10 cellular contexts compared by ENCODE assay signal in the genomic region with DNA sequence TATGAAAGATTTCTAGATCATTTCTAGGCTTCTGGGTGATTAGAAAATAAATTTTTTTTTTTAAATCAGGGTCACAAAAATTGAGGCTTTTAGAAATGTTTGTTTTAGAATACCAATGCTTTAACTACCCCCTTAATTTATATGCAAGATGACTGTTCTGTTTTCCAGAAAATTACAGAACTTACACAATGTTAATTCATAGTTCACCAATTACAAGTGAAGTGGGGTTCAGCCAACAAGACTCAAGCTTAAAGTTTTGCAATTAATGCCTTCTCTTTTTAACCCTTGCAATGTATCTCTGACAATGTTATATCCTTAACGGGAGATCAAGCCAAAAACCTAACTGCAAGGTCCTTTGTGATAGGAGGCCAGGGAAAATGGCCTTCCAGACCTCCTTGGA. TPM values are rescaled to one million over a fixed set of nuclear protein-coding genes. Genes with fewer than 3 reads are reported as not detected.
A peak's percentile ranks its signal among the peaks of the same experiment; 100 is the strongest.
DNase-seq lines count a peak whose midpoint lies in the region; ATAC-seq and TF ChIP-seq lines count a peak whose summit lies in the region.
"Had no signal": no experiment of that assay in that cellular context is flagged by ENCODE, and none has a peak within 500 bp of the region (broad histone marks: within the 10 kb centered on the region; RNA-seq: fewer than 3 reads in every experiment).

No MANE protein-coding gene starts in this region.

- peaks cover 14% of the 10 kb centered on the region for H3K4me1 Mint-ChIP-seq in GM23338
- H3K4me1 Mint-ChIP-seq in T-helper 17 cell: peaks cover 7% of the 10 kb centered on the region

- ATAC-seq in GM23338 (no peak), left lung (no peak), T-helper 17 cell (no peak)
- ATAC-seq in activated CD4-positive, CD25-positive, alpha-beta regulatory T cell treated with anti-CD3 and anti-CD28 coated beads, Interleukin-2, amount 50 U/mL, for 24 hours: no peak

- H3K9me3 Mint-ChIP-seq in GM23338: no peaks in the 10 kb centered on the region

- no peak overlapping the region for H3K27ac Mint-ChIP-seq in GM23338
- H3K27ac Mint-ChIP-seq in T-helper 17 cell: no peak overlapping the region

- no peak for DNase-seq in GM23338 (ENCODE audit: low spot score)
- DNase-seq in adipocyte (ENCODE audit: low read depth): peak; percentile 44
- no peak for DNase-seq in left lung
- DNase-seq in stomach: no peak
- no peak for DNase-seq in T-helper 17 cell
- no peak for DNase-seq in spleen
- no peak for DNase-seq in glomerular visceral epithelial cell (ENCODE audit: extremely low spot score)

- TF ChIP-seq CTCF in GM23338 (conservative IDR thresholded peaks at IDR 0.05; ENCODE audit: low read depth in 2 of 2) (no peak), left lung (IDR thresholded peaks at IDR 0.05) (no peak), stomach (IDR thresholded peaks at IDR 0.05) (no peak), spleen (IDR thresholded peaks at IDR 0.05 in 8 of 11, conservative IDR thresholded peaks at IDR 0.05 in 3 of 11) (no peak)

- H3K36me3 Mint-ChIP-seq in GM23338 (ENCODE audit: low read depth): no peaks in the 10 kb centered on the region
- peaks cover 2% of the 10 kb centered on the region for H3K36me3 Mint-ChIP-seq in T-helper 17 cell (ENCODE audit: low read depth)

- H3K36me3 ChIP-seq in GM23338 (ENCODE audit: insufficient read depth) (no peaks in the 10 kb centered on the region), adipocyte (ENCODE audit: control insufficient read depth, insufficient read depth, low read length, severe bottlenecking) (peaks cover 6% of the 10 kb centered on the region), left lung (no peaks in the 10 kb centered on the region), stomach (peaks cover 0 to 17% (median 8%) of the 10 kb centered on the region in 4 donors), spleen (peaks cover 0 to 11% (median 0%) of the 10 kb centered on the region in 6 donors)
- H3K36me3 ChIP-seq: BLaER1 treated with 17β-estradiol and CSF1 and Interleukin-3, amounts not matched to agents 10 nM and 100 nM; neutrophil had no signal

- no peak overlapping the region for H3K4me3 ChIP-seq in GM23338
- peak overlapping the region; percentile 68 for H3K4me3 ChIP-seq in adipocyte (ENCODE audit: low read length)
- no peak overlapping the region for H3K4me3 ChIP-seq in left lung
- peak overlapping the region in 1 of 4 donors; percentile 20 for H3K4me3 ChIP-seq in stomach
- peak overlapping the region in 2 of 8 donors; percentile 46 to 65 for H3K4me3 ChIP-seq in spleen
- H3K4me3 ChIP-seq: BLaER1 treated with 17β-estradiol and CSF1 and Interleukin-3, amounts not matched to agents 10 nM and 100 nM had no signal

- intact Hi-C loops in left lung (cut with DNase I): loop anchor here in 1 of 2 donors (10.0 kb wide), 1 partner anchor 206 kb away; no protein-coding TSS in a partner anchor
- intact Hi-C loops in stomach (cut with DNase I; ENCODE audit: low total_unique reads): no loop called here
- intact Hi-C loops in spleen (cut with DNase I; ENCODE audit: low total_unique reads): no loop called here

- WGBS in stomach, 5 donors: 42 to 53% (median 50%) methylated on average over 1 of the region's 1 CpG
- WGBS in spleen, 5 donors: 64 to 93% (median 76%) methylated on average over 1 of the region's 1 CpG

- peak overlapping the region; percentile 91 for H2AFZ ChIP-seq in GM23338

- no peaks in the 10 kb centered on the region for H3K79me2 ChIP-seq in GM23338 (replicated peaks; ENCODE audit: insufficient read depth)

- H3K4me1 ChIP-seq in GM23338 (ENCODE audit: insufficient read depth): no peaks in the 10 kb centered on the region; the same call in 1 of the 2 replicates
- peaks cover 42% of the 10 kb centered on the region for H3K4me1 ChIP-seq in adipocyte (ENCODE audit: control insufficient read depth, insufficient read depth, low read length)
- H3K4me1 ChIP-seq in left lung: peaks cover 5 to 20% of the 10 kb centered on the region in 2 donors
- H3K4me1 ChIP-seq in stomach: peaks cover 15 to 53% (median 32%) of the 10 kb centered on the region in 4 donors
- H3K4me1 ChIP-seq in spleen: peaks cover 0 to 39% (median 10%) of the 10 kb centered on the region in 6 donors

- H3K4me3 Mint-ChIP-seq in GM23338: no peak overlapping the region
- H3K4me3 Mint-ChIP-seq in T-helper 17 cell: no peak overlapping the region

- no peaks in the 10 kb centered on the region for H3F3A ChIP-seq in GM23338 (replicated peaks; ENCODE audit: low read depth)

- no peaks in the 10 kb centered on the region for H3K9me3 ChIP-seq in adipocyte (ENCODE audit: control insufficient read depth, low read length)
- H3K9me3 ChIP-seq in left lung: no peaks in the 10 kb centered on the region
- no peaks in the 10 kb centered on the region for H3K9me3 ChIP-seq in stomach
- no peaks in the 10 kb centered on the region for H3K9me3 ChIP-seq in T-helper 17 cell (ENCODE audit: control insufficient read depth, low read length, poor library complexity, severe bottlenecking)
- H3K9me3 ChIP-seq in spleen: no peaks in the 10 kb centered on the region
- H3K9me3 ChIP-seq: BLaER1 treated with 17β-estradiol and CSF1 and Interleukin-3, amounts not matched to agents 10 nM and 100 nM; neutrophil had no signal

- no peaks in the 10 kb centered on the region for H3K27me3 ChIP-seq in GM23338 (ENCODE audit: insufficient read depth)
- no peaks in the 10 kb centered on the region for H3K27me3 ChIP-seq in adipocyte (replicated peaks; ENCODE audit: control insufficient read depth, insufficient read depth, low read length)
- H3K27me3 ChIP-seq in left lung: no peaks in the 10 kb centered on the region
- H3K27me3 ChIP-seq in stomach: no peaks in the 10 kb centered on the region
- peaks cover 0 to 20% (median 0%) of the 10 kb centered on the region in 7 donors for H3K27me3 ChIP-seq in spleen (replicated peaks in 1 of 7)
- H3K27me3 ChIP-seq: BLaER1 treated with 17β-estradiol and CSF1 and Interleukin-3, amounts not matched to agents 10 nM and 100 nM had no signal

- no peak for TF ChIP-seq EP300 in stomach (IDR thresholded peaks at IDR 0.05)

- H3K9ac ChIP-seq in adipocyte (ENCODE audit: low read length): peak overlapping the region; percentile 68
- H3K9ac ChIP-seq: BLaER1 treated with 17β-estradiol and CSF1 and Interleukin-3, amounts not matched to agents 10 nM and 100 nM had no signal

- no peaks in the 10 kb centered on the region for H3K9me2 ChIP-seq in GM23338 (ENCODE audit: insufficient read depth)

- H3K4me2 ChIP-seq in GM23338: no peak overlapping the region

- H3K27me3 Mint-ChIP-seq in GM23338 (ENCODE audit: insufficient read depth, low read depth, poor library complexity): peaks cover 3% of the 10 kb centered on the region
- H3K27me3 Mint-ChIP-seq in T-helper 17 cell: peaks cover 12% of the 10 kb centered on the region

- no peaks in the 10 kb centered on the region for H4K20me1 ChIP-seq in GM23338 (replicated peaks; ENCODE audit: insufficient read depth)
- H4K20me1 ChIP-seq: BLaER1 treated with 17β-estradiol and CSF1 and Interleukin-3, amounts not matched to agents 10 nM and 100 nM had no signal

- H3K27ac ChIP-seq in GM23338 (ENCODE audit: low read depth) (no peak overlapping the region), left lung (peak overlapping the region; percentile 41 to 59), stomach (peak overlapping the region; percentile 47 to 83 (median 77)), spleen (peak overlapping the region in 3 of 8 donors; percentile 27 to 73 (median 71))
- H3K27ac ChIP-seq: BLaER1 treated with 17β-estradiol and CSF1 and Interleukin-3, amounts not matched to agents 10 nM and 100 nM; neutrophil had no signal

- no peak for TF ChIP-seq POLR2A in stomach (IDR thresholded peaks at IDR 0.05)
- no peak for TF ChIP-seq POLR2A in spleen (IDR thresholded peaks at IDR 0.05)

TF ChIP-seq in GM23338, 12 proteins besides CTCF, POLR2A, EP300 and RAD21 (continues in another document):
- no peak for TF ChIP-seq STAT1 (IDR thresholded peaks at IDR 0.05; ENCODE audit: unreplicated experiment)
- TF ChIP-seq EZH2phosphoT487 (IDR thresholded peaks at IDR 0.05; ENCODE audit: unreplicated experiment): no peak
- TF ChIP-seq, protein P1, sequence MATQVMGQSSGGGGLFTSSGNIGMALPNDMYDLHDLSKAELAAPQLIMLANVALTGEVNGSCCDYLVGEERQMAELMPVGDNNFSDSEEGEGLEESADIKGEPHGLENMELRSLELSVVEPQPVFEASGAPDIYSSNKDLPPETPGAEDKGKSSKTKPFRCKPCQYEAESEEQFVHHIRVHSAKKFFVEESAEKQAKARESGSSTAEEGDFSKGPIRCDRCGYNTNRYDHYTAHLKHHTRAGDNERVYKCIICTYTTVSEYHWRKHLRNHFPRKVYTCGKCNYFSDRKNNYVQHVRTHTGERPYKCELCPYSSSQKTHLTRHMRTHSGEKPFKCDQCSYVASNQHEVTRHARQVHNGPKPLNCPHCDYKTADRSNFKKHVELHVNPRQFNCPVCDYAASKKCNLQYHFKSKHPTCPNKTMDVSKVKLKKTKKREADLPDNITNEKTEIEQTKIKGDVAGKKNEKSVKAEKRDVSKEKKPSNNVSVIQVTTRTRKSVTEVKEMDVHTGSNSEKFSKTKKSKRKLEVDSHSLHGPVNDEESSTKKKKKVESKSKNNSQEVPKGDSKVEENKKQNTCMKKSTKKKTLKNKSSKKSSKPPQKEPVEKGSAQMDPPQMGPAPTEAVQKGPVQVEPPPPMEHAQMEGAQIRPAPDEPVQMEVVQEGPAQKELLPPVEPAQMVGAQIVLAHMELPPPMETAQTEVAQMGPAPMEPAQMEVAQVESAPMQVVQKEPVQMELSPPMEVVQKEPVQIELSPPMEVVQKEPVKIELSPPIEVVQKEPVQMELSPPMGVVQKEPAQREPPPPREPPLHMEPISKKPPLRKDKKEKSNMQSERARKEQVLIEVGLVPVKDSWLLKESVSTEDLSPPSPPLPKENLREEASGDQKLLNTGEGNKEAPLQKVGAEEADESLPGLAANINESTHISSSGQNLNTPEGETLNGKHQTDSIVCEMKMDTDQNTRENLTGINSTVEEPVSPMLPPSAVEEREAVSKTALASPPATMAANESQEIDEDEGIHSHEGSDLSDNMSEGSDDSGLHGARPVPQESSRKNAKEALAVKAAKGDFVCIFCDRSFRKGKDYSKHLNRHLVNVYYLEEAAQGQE (IDR thresholded peaks at IDR 0.05; ENCODE audit: unreplicated experiment): no peak

RNA-seq across cellular contexts. Expression of gene PRELP, which starts 5.6 kb away (rescaled TPM):
- 0.03 and 0.08 TPM in 2 replicates for total RNA-seq in GM23338 (2014; rRNA removed; shearing (Covaris generic))
- polyA plus RNA-seq in GM23338 (2016; fragmentation: Nextera tagmentation; extraction: Ambion mirVana) (0.03 and 0.12 TPM in 2 replicates), stomach (10 to 100 TPM in 1 of 3 donors, 1 to 10 TPM in 2; 2.2 to 29.5 (median 3.2) TPM), spleen (10 to 100 TPM in 2 of 3 donors, 1 to 10 TPM in 1; 4.9 to 21.6 (median 10.7) TPM)
- total RNA-seq in left lung (10 to 100 TPM; 19.3 to 20.5 TPM), stomach (10 to 100 TPM in 3 of 5 donors, 1 to 10 TPM in 2; 1.1 to 29.8 (median 10.7) TPM), T-helper 17 cell (not detected), spleen (10 to 100 TPM; 25.6 to 50.3 (median 31.7) TPM)

RNA-seq across cellular contexts. Expression of gene OPTC, which starts 12.8 kb away (rescaled TPM):
- total RNA-seq in GM23338 (2014; rRNA removed; shearing (Covaris generic)): 1.0 TPM in 1 of 2 replicates, not detected in the other
- polyA plus RNA-seq in GM23338 (2016; fragmentation: Nextera tagmentation; extraction: Ambion mirVana) (0.26 and 0.50 TPM in 2 replicates), stomach (not detected), spleen (not detected)
- total RNA-seq in left lung (not detected), stomach (not detected), T-helper 17 cell (not detected), spleen (not detected)
